1 cellular context compared by ENCODE assay signal in genomic region chr17:48994548-48995331, GRCh38.
TF ChIP-seq lines count a peak whose summit lies in the region.

No MANE protein-coding gene starts in this region.

TF ChIP-seq in neural cell, 6 proteins besides CTCF, POLR2A, EP300 and RAD21 (continued from another document):
- TF ChIP-seq REST (IDR thresholded peaks at IDR 0.05; ENCODE audit: borderline replicate concordance) = no peak
